ENCODE assay signal across 29 cellular contexts in the genomic region with DNA sequence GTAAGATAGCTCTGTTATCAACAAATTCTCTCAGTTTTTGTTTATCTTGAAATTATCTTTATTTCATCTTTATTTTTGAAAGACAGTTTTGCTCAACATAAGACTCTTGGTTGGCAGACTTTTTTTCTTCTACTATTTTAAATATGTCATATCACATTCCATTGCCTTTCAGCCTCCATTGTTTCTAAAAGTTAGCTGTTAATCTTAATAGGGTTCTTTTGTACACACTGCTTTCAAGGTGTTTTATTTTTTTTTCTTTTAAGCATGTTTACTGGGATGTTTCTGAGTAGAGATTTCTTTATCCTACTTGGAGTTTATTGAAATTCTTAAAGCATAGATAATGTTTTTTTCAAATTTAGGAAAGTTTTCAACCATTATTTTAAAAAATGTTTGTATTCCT.
"Had no signal": no experiment of that assay in that cellular context is flagged by ENCODE, and none has a peak within 500 bp of the region (broad histone marks: within the 10 kb centered on the region; RNA-seq: fewer than 3 reads in every experiment).

No MANE protein-coding gene starts in this region.

- ATAC-seq: stimulated activated effector memory CD8-positive, alpha-beta T cell treated with anti-CD3 and anti-CD28 coated beads, Interleukin-12 subunit alpha, Interleukin-12 subunit beta, amount 100 ng/mL, for 72 hours; stimulated activated memory B cell treated with anti-CD40 and anti-IgM and Interleukin-4, amounts not matched to agents 10 μg/mL and 1 μg/mL and 100 μg/mL, for 72 hours; stimulated activated naive B cell treated with anti-CD40 and anti-IgM and Interleukin-4, amounts not matched to agents 10 μg/mL and 1 μg/mL and 100 μg/mL, for 72 hours; stimulated activated naive CD8-positive, alpha-beta T cell treated with anti-CD3 and anti-CD28 coated beads, Interleukin-15, amount 100 ng/mL, for 72 hours; stimulated activated naive CD8-positive, alpha-beta T cell treated with anti-CD3 and anti-CD28 coated beads, Interleukin-15, Interleukin-2, amounts not matched to agents 100 U/mL and 50 U/mL, for 24 hours; upper lobe of right lung had no signal

- H3K4me1 ChIP-seq: stomach, suprapubic skin, testis, thyroid gland, tibial artery, tibial nerve, transverse colon, upper lobe of left lung, upper lobe of right lung, uterus, vagina had no signal

- H3K9me3 ChIP-seq: suprapubic skin, testis, thoracic aorta, thyroid gland, transverse colon, upper lobe of right lung, vagina had no signal

- H3K9me3 Mint-ChIP-seq: type B pancreatic cell had no signal

- H3K36me3 Mint-ChIP-seq: stimulated activated effector memory CD8-positive, alpha-beta T cell treated with anti-CD3 and anti-CD28 coated beads, Interleukin-12 subunit alpha, Interleukin-12 subunit beta, amount 100 ng/mL, for 72 hours; stimulated activated memory B cell treated with anti-CD40 and anti-IgM and Interleukin-4, amounts not matched to agents 10 μg/mL and 1 μg/mL and 100 μg/mL, for 72 hours; stimulated activated naive B cell treated with anti-CD40 and anti-IgM and Interleukin-4, amounts not matched to agents 10 μg/mL and 1 μg/mL and 100 μg/mL, for 72 hours; type B pancreatic cell had no signal

- FAIRE-seq: urothelium cell line had no signal

- H3K36me3 ChIP-seq: stomach, suprapubic skin, thoracic aorta, thyroid gland, tibial artery, tibial nerve, transverse colon, upper lobe of left lung, upper lobe of right lung, uterus, vagina had no signal

- H3K4me3 Mint-ChIP-seq: stimulated activated effector memory CD8-positive, alpha-beta T cell treated with anti-CD3 and anti-CD28 coated beads, Interleukin-12 subunit alpha, Interleukin-12 subunit beta, amount 100 ng/mL, for 72 hours; stimulated activated memory B cell treated with anti-CD40 and anti-IgM and Interleukin-4, amounts not matched to agents 10 μg/mL and 1 μg/mL and 100 μg/mL, for 72 hours; stimulated activated naive B cell treated with anti-CD40 and anti-IgM and Interleukin-4, amounts not matched to agents 10 μg/mL and 1 μg/mL and 100 μg/mL, for 72 hours; stimulated activated naive CD8-positive, alpha-beta T cell treated with anti-CD3 and anti-CD28 coated beads, Interleukin-15, amount 100 ng/mL, for 72 hours; stimulated activated naive CD8-positive, alpha-beta T cell treated with anti-CD3 and anti-CD28 coated beads, Interleukin-15, Interleukin-2, amounts not matched to agents 100 ng/mL and 50 ng/mL, for 24 hours; type B pancreatic cell had no signal

- H3K4me3 ChIP-seq: stomach, suprapubic skin, testis, thoracic aorta, thyroid gland, tibial artery, tibial nerve, transverse colon, upper lobe of left lung, upper lobe of right lung, uterus, vagina had no signal

- H3K27me3 ChIP-seq: stomach, suprapubic skin, testis, thyroid gland, tibial artery, tibial nerve, transverse colon, upper lobe of left lung, upper lobe of right lung, uterus, vagina had no signal

- H3K27me3 Mint-ChIP-seq: stimulated activated memory B cell treated with anti-CD40 and anti-IgM and Interleukin-4, amounts not matched to agents 10 μg/mL and 1 μg/mL and 100 μg/mL, for 72 hours; stimulated activated naive B cell treated with anti-CD40 and anti-IgM and Interleukin-4, amounts not matched to agents 10 μg/mL and 1 μg/mL and 100 μg/mL, for 72 hours; stimulated activated naive CD8-positive, alpha-beta T cell treated with anti-CD3 and anti-CD28 coated beads, Interleukin-15, amount 100 ng/mL, for 72 hours; type B pancreatic cell had no signal

- H3K27ac Mint-ChIP-seq: stimulated activated effector memory CD8-positive, alpha-beta T cell treated with anti-CD3 and anti-CD28 coated beads, Interleukin-12 subunit alpha, Interleukin-12 subunit beta, amount 100 ng/mL, for 72 hours; stimulated activated memory B cell treated with anti-CD40 and anti-IgM and Interleukin-4, amounts not matched to agents 10 μg/mL and 1 μg/mL and 100 μg/mL, for 72 hours; stimulated activated naive B cell treated with anti-CD40 and anti-IgM and Interleukin-4, amounts not matched to agents 10 μg/mL and 1 μg/mL and 100 μg/mL, for 72 hours; stimulated activated naive CD8-positive, alpha-beta T cell treated with anti-CD3 and anti-CD28 coated beads, Interleukin-15, amount 100 ng/mL, for 72 hours; stimulated activated naive CD8-positive, alpha-beta T cell treated with anti-CD3 and anti-CD28 coated beads, Interleukin-15, Interleukin-2, amounts not matched to agents 100 ng/mL and 50 ng/mL, for 24 hours; type B pancreatic cell had no signal

- DNase-seq: stimulated activated CD4-positive, alpha-beta T cell treated with anti-CD3 and anti-CD28 coated beads, Interleukin-2, amount 100 ng/mL, for 48 hours; stimulated activated CD4-positive, alpha-beta T cell treated with anti-CD3 and anti-CD28 coated beads, Interleukin-4, amount 100 ng/mL, for 1 hour; stimulated activated CD4-positive, alpha-beta T cell treated with anti-CD3 and anti-CD28 coated beads, Interleukin-4, amount 100 ng/mL, for 24 hours; stimulated activated CD4-positive, alpha-beta T cell treated with anti-CD3 and anti-CD28 coated beads, Interleukin-4, amount 100 ng/mL, for 4 hours; stimulated activated CD8-positive, alpha-beta memory T cell treated with anti-CD3 and anti-CD28 coated beads, Interleukin-4, amount 100 ng/mL, for 48 hours; stimulated activated naive B cell treated with anti-CD40 and anti-IgM and Interleukin-4, amounts not matched to agents 10 μg/mL and 1 μg/mL and 100 μg/mL, for 72 hours; stimulated activated naive CD4-positive, alpha-beta T cell; stimulated activated naive CD4-positive, alpha-beta T cell treated with Interleukin-2 at 50 U/mL for 16 hours; stimulated activated naive CD8-positive, alpha-beta T cell treated with anti-CD3 and anti-CD28 coated beads, Interleukin-15, amount 100 ng/mL, for 72 hours; stimulated activated naive CD8-positive, alpha-beta T cell treated with anti-CD3 and anti-CD28 coated beads, Interleukin-15, Interleukin-2, amounts not matched to agents 100 U/mL and 50 U/mL, for 24 hours; stomach; substantia nigra; testis; thyroid gland; tibial artery; transverse colon; trophoblast cell; upper lobe of left lung; upper lobe of right lung; uterus had no signal

- H3K27ac ChIP-seq: stomach, suprapubic skin, testis, thoracic aorta, thyroid gland, tibial artery, tibial nerve, transverse colon, upper lobe of left lung, upper lobe of right lung, uterus, vagina had no signal

- H3K4me1 Mint-ChIP-seq: stimulated activated effector memory CD8-positive, alpha-beta T cell treated with anti-CD3 and anti-CD28 coated beads, Interleukin-12 subunit alpha, Interleukin-12 subunit beta, amount 100 ng/mL, for 72 hours; stimulated activated memory B cell treated with anti-CD40 and anti-IgM and Interleukin-4, amounts not matched to agents 10 μg/mL and 1 μg/mL and 100 μg/mL, for 72 hours; stimulated activated naive B cell treated with anti-CD40 and anti-IgM and Interleukin-4, amounts not matched to agents 10 μg/mL and 1 μg/mL and 100 μg/mL, for 72 hours; stimulated activated naive CD8-positive, alpha-beta T cell treated with anti-CD3 and anti-CD28 coated beads, Interleukin-15, amount 100 ng/mL, for 72 hours had no signal
